In the genomic region with DNA sequence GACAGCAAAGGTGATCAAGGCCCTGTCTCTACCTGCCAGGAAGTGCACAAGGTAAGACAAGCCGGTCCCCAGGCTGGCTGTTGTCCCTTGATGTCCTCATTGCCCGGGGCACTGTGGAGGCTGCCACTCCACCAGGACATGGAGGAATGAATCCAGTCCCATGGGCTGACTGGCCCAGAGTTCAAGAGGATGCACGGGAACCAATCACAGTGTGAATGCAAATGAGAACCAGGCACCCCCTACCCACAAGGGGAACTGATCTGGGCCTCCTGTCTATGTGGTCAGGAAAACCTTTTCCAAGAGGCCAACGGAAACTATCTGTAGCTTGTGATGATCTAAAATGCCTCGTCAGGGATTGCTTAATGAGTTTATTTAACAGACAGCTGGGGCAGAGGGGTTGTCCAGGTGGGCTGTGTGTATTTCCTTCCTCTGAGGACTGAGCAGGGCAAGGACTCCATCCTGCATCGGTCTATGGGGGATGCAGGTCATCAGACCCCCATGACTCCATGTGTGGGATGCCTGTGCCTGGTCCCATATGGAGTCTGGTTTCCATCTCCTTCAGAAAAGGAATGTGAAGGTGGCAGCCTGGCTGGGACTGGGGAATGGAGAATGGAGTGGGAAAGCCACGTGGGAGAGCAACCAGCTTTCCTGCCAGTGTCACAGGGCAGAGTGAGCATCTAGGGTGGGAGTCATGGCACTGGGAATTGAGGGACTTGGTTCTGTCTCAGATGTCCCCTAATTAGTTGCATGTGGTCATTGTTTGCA, we compare ENCODE assay signal across 13 cellular contexts.
A peak's percentile ranks its signal among the peaks of the same experiment; 100 is the strongest.
DNase-seq lines count a peak whose midpoint lies in the region; ATAC-seq and TF ChIP-seq lines count a peak whose summit lies in the region.
"Had no signal": no experiment of that assay in that cellular context is flagged by ENCODE, and none has a peak within 500 bp of the region (broad histone marks: within the 10 kb centered on the region; RNA-seq: fewer than 3 reads in every experiment).

No MANE protein-coding gene starts in this region.

- H3K36me3 ChIP-seq in esophagus muscularis mucosa = no peaks in the 10 kb centered on the region
- H3K36me3 ChIP-seq in testis (ENCODE audit: low read depth, missing control alignments) = no peaks in the 10 kb centered on the region
- no peaks in the 10 kb centered on the region for H3K36me3 ChIP-seq in gastroesophageal sphincter

- H3K27ac ChIP-seq in esophagus muscularis mucosa (replicated peaks in 1 of 4) (peak overlapping the region in 3 of 4 donors; percentile 69 to 84 (median 79)), testis (no peak overlapping the region), gastroesophageal sphincter (peak overlapping the region in 2 of 4 donors; percentile 80 to 81)
- H3K27ac ChIP-seq: GM23248 had no signal

- intact Hi-C loops in esophagus muscularis mucosa (cut with DNase I) = loop anchor here (10.0 kb wide), 1 partner anchor 159 kb away; no protein-coding TSS in a partner anchor
- intact Hi-C loops in testis (cut with DNase I; ENCODE audit: low total_unique reads) = loop anchor here (10.0 kb wide), 1 partner anchor 99 kb away; a partner anchor contains a TSS

- H3K4me3 ChIP-seq in esophagus muscularis mucosa = no peak overlapping the region
- H3K4me3 ChIP-seq in testis = no peak overlapping the region
- H3K4me3 ChIP-seq in gastroesophageal sphincter = no peak overlapping the region
- H3K4me3 ChIP-seq: GM23248, K562 had no signal

- TF ChIP-seq EP300 in esophagus muscularis mucosa (IDR thresholded peaks at IDR 0.05) (no peak), gastroesophageal sphincter (IDR thresholded peaks at IDR 0.05) (no peak)

- peaks cover 46 to 66% (median 59%) of the 10 kb centered on the region in 4 donors for H3K4me1 ChIP-seq in esophagus muscularis mucosa
- no peaks in the 10 kb centered on the region for H3K4me1 ChIP-seq in testis
- peaks cover 0 to 66% (median 17%) of the 10 kb centered on the region in 3 donors for H3K4me1 ChIP-seq in gastroesophageal sphincter

- no peak for TF ChIP-seq CTCF in esophagus muscularis mucosa (IDR thresholded peaks at IDR 0.05)
- no peak for TF ChIP-seq CTCF in testis (IDR thresholded peaks at IDR 0.05)
- TF ChIP-seq CTCF in gastroesophageal sphincter (IDR thresholded peaks at IDR 0.05) = no peak

- DNase-seq in activated naive CD4-positive, alpha-beta T cell treated with Interleukin-2 at 50 U/mL for 16 hours = peak; percentile 2
- no peak for DNase-seq in activated naive CD4-positive, alpha-beta T cell (lab: John Stamatoyannopoulos, UW)
- peak; percentile 79 for DNase-seq in NOMO-1 treated with dmso at 0.1 percent for 144 hours (lab: John Stamatoyannopoulos, UW; ENCODE audit: unreplicated experiment)
- peak; percentile 90 for DNase-seq in esophagus muscularis mucosa (ENCODE audit: extremely low spot score)
- DNase-seq in testis = peak; percentile 7
- DNase-seq: activated CD4-positive, alpha-beta T cell treated with anti-CD3 and anti-CD28 coated beads for 4 hours; anterior cingulate cortex; CD4-positive, CD25-positive, alpha-beta regulatory T cell; GM23248 had no signal

- ATAC-seq in HG02884 (IDR thresholded peaks at IDR 0.05; ENCODE audit: unreplicated experiment) = no peak
- no peak for ATAC-seq in gastroesophageal sphincter
- ATAC-seq in HG03097 (IDR thresholded peaks at IDR 0.05; ENCODE audit: low FRiP score, unreplicated experiment) = no peak
- ATAC-seq: K562 had no signal

- H3K9me3 ChIP-seq in esophagus muscularis mucosa = no peaks in the 10 kb centered on the region
- H3K9me3 ChIP-seq in testis = no peaks in the 10 kb centered on the region
- no peaks in the 10 kb centered on the region for H3K9me3 ChIP-seq in gastroesophageal sphincter

- TF ChIP-seq POLR2A in esophagus muscularis mucosa (IDR thresholded peaks at IDR 0.05; ENCODE audit: low read depth) (no peak), testis (IDR thresholded peaks at IDR 0.05) (no peak), gastroesophageal sphincter (IDR thresholded peaks at IDR 0.05) (no peak)

- H3K27me3 ChIP-seq in esophagus muscularis mucosa (no peaks in the 10 kb centered on the region), testis (no peaks in the 10 kb centered on the region), gastroesophageal sphincter (no peaks in the 10 kb centered on the region)

- WGBS in esophagus muscularis mucosa = 79% methylated on average over 7 of the region's 7 CpGs
- 85 to 90% methylated on average over 6 to 7 of the region's 7 CpGs for WGBS in testis, 2 donors
- WGBS in gastroesophageal sphincter (ENCODE audit: low coverage in 1 of 2), 2 donors = 71 to 86% methylated on average over 2 to 4 of the region's 7 CpGs

Comparison
In these comparisons a context has a peak if more than half of its experiments do, and no peak if none do; other contexts are left out.
1. DNase-seq: peak in activated naive CD4-positive, alpha-beta T cell treated with Interleukin-2 at 50 U/mL for 16 hours (single experiment), NOMO-1 treated with dmso at 0.1 percent for 144 hours (single experiment), esophagus muscularis mucosa (single experiment) and testis (single experiment); none in activated naive CD4-positive, alpha-beta T cell (0 of 4).
2. H3K27ac ChIP-seq: peak in esophagus muscularis mucosa (3 of 4); none in testis (0 of 2).